Comparison of ENCODE assay signal across 8 cellular contexts in genomic region chr20:4973330-4974097, GRCh38. TPM values are rescaled to one million over a fixed set of nuclear protein-coding genes. Genes with fewer than 3 reads are reported as not detected.
A peak's percentile ranks its signal among the peaks of the same experiment; 100 is the strongest.
DNase-seq lines count a peak whose midpoint lies in the region; ATAC-seq and TF ChIP-seq lines count a peak whose summit lies in the region.

No MANE protein-coding gene starts in this region.

- TF ChIP-seq POLR2A in suprapubic skin (IDR thresholded peaks at IDR 0.05): no peak

- no peak overlapping the region for H3K4me3 Mint-ChIP-seq in mesothelial cell of epicardium

- no peaks in the 10 kb centered on the region for H3K36me3 ChIP-seq in SU-DHL-6 (ENCODE audit: low read length)
- H3K36me3 ChIP-seq in suprapubic skin: peaks cover 5% of the 10 kb centered on the region

- no peaks in the 10 kb centered on the region for H3K9me3 Mint-ChIP-seq in mesothelial cell of epicardium

- peaks cover 31% of the 10 kb centered on the region for H3K79me2 ChIP-seq in SU-DHL-6 (ENCODE audit: insufficient read depth, low read length)

- H3K9ac ChIP-seq in SU-DHL-6 (ENCODE audit: low read length): peak overlapping the region; percentile 41

- H3K27ac Mint-ChIP-seq in mesothelial cell of epicardium: peak overlapping the region; percentile 68

- TF ChIP-seq EP300 in suprapubic skin (IDR thresholded peaks at IDR 0.05): no peak

- peak; percentile 84 for ATAC-seq in HG03095 (IDR thresholded peaks at IDR 0.05; ENCODE audit: unreplicated experiment)

- peaks cover 47% of the 10 kb centered on the region for H3F3A ChIP-seq in SU-DHL-6 (ENCODE audit: insufficient read depth)

- H3K9me2 ChIP-seq in SU-DHL-6 (replicated peaks; ENCODE audit: insufficient read depth, low read length): no peaks in the 10 kb centered on the region

- DNase-seq in activated gamma-delta T cell treated with Interleukin-2 at 50 U/mL for 16 hours (peak; percentile 26), activated gamma-delta T cell (lab: John Stamatoyannopoulos, UW) (no peak), mesothelial cell of epicardium (ENCODE audit: low spot score in 2 of 2, unreplicated experiment in 2 of 2) (no peak), suprapubic skin (ENCODE audit: low spot score in 2 of 2) (peak in 1 of 2 donors; percentile 69), LoVo (ENCODE audit: low spot score) (no peak)

- no peak for TF ChIP-seq CTCF in SU-DHL-6 (IDR thresholded peaks at IDR 0.05; ENCODE audit: insufficient read depth, low read length, poor library complexity, severe bottlenecking)
- TF ChIP-seq CTCF in mesothelial cell of epicardium (IDR thresholded peaks at IDR 0.05; ENCODE audit: unreplicated experiment): no peak
- no peak for TF ChIP-seq CTCF in suprapubic skin (IDR thresholded peaks at IDR 0.05)

- WGBS in suprapubic skin: 42% methylated on average over 11 of the region's 11 CpGs

- H3K27ac ChIP-seq in SU-DHL-6 (ENCODE audit: low read depth, low read length) (peak overlapping the region; percentile 95), cingulate gyrus (ENCODE audit: low read depth, low read length) (peak overlapping the region; percentile 16), suprapubic skin (peak overlapping the region; percentile 67)

- peaks cover 23% of the 10 kb centered on the region for H3K4me1 Mint-ChIP-seq in mesothelial cell of epicardium

- H3K4me3 ChIP-seq in SU-DHL-6 (ENCODE audit: insufficient read depth, low read length, poor library complexity, severe bottlenecking) (peak overlapping the region; percentile 2), suprapubic skin (peak overlapping the region; percentile 37)

- no peaks in the 10 kb centered on the region for H4K20me1 ChIP-seq in SU-DHL-6 (ENCODE audit: low read depth, low read length)

- no peaks in the 10 kb centered on the region for H3K27me3 Mint-ChIP-seq in mesothelial cell of epicardium (ENCODE audit: low read depth)

- H3K27me3 ChIP-seq in SU-DHL-6 (ENCODE audit: low read length): no peaks in the 10 kb centered on the region
- no peaks in the 10 kb centered on the region for H3K27me3 ChIP-seq in suprapubic skin

- peaks cover 20% of the 10 kb centered on the region for H3K4me1 ChIP-seq in suprapubic skin

- H3K36me3 Mint-ChIP-seq in mesothelial cell of epicardium: peaks cover 9% of the 10 kb centered on the region

- no peaks in the 10 kb centered on the region for H3K9me3 ChIP-seq in SU-DHL-6 (ENCODE audit: insufficient read depth, low read length)
- H3K9me3 ChIP-seq in suprapubic skin: no peaks in the 10 kb centered on the region

- H3K4me2 ChIP-seq in SU-DHL-6 (ENCODE audit: low read depth, low read length, poor library complexity, severe bottlenecking): peak overlapping the region; percentile 73

- no peak overlapping the region for H2AFZ ChIP-seq in SU-DHL-6 (ENCODE audit: low read depth, low read length, severe bottlenecking)

RNA-seq across cellular contexts. Expression of gene SLC23A2, which starts 27.8 kb away (rescaled TPM):
- total RNA-seq in mesothelial cell of epicardium: 33.7 to 35.5 TPM (median 34.7 TPM) in 3 replicates
- total RNA-seq in suprapubic skin: 10 to 100 TPM; 10.5 to 29.0 (median 20.4) TPM

Comparison
In these comparisons a context has a peak if more than half of its experiments do, and no peak if none do; other contexts are left out.
1. H3K27ac ChIP-seq: peak in every context shown above with its lines; median percentile 95 in SU-DHL-6; 67 in suprapubic skin; 16 in cingulate gyrus.